Comparison of ENCODE assay signal across 10 cellular contexts in the genomic region with DNA sequence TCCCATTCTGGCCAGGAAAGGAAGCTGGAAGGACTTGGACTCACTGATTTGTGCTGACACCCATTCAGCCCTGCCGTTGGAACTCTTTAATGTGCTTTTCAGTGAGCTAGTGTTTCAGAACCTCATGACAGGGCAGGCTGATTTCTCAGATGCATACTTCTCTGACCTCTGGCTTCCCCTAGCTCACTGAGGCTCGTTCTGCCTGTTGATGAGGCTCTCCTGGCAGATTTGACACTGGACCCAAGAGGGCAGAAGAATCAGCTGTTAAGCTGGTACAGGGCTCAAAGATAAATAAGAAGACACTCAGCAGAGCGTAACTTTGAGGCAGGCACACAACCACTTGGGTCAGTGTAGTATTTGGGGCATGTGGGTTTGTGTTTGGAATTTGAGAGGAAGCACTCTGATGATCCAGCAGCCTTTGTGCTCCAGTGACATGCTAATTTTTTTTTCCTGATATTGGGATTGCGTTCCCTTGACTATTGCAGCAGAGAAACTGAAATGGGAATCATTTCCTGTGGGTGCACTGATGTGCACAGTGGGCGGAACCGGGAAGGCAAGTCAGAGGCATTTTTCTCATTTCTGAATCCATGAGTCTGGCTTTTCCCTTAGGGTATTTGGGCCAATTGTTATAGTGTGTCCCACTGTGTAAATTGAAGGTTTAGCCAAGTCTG.
DNase-seq lines count a peak whose midpoint lies in the region; TF ChIP-seq lines count a peak whose summit lies in the region.
"Had no signal": no experiment of that assay in that cellular context is flagged by ENCODE, and none has a peak within 500 bp of the region (broad histone marks: within the 10 kb centered on the region; RNA-seq: fewer than 3 reads in every experiment).

No MANE protein-coding gene starts in this region.

- H3K79me1 ChIP-seq in mesenchymal stem cell (replicated peaks; ENCODE audit: low read length, poor library complexity, severe bottlenecking) = peaks cover 23% of the 10 kb centered on the region

- TF ChIP-seq CTCF in 22Rv1 (IDR thresholded peaks at IDR 0.05) = no peak
- TF ChIP-seq CTCF in chondrocyte (IDR thresholded peaks at IDR 0.05) = peak; percentile 10

- H3K4me2 ChIP-seq in mesenchymal stem cell (ENCODE audit: low read length, poor library complexity, severe bottlenecking) = peak overlapping the region; percentile 31

- H3K9me3 ChIP-seq in mesenchymal stem cell (ENCODE audit: control insufficient read depth, low read length) = no peaks in the 10 kb centered on the region
- H3K9me3 ChIP-seq: tibial nerve had no signal

- no peak overlapping the region for H2BK12ac ChIP-seq in mesenchymal stem cell (ENCODE audit: low read length in 2 of 2)

- H3K18ac ChIP-seq in mesenchymal stem cell (ENCODE audit: low read depth in 1 of 2, low read length in 2 of 2) = no peak overlapping the region

- H3K4ac ChIP-seq in mesenchymal stem cell (ENCODE audit: low read depth in 1 of 2, low read length in 2 of 2) = no peak overlapping the region

- DNase-seq in HT1080 (ENCODE audit: low read depth) (peak; percentile 79), chondrocyte (ENCODE audit: low spot score) (no peak), mesenchymal stem cell (peak; percentile 3), GOT3 (lab: John Stamatoyannopoulos, UW) (no peak), activated gamma-delta T cell treated with Interleukin-2 at 50 U/mL for 16 hours (no peak), CD1c-positive myeloid dendritic cell (ENCODE audit: extremely low spot score) (no peak)
- no peak for DNase-seq in activated T-cell treated with anti-CD3 and anti-CD28 coated beads, Interleukin-2, amount 50 U/mL, for 48 hours
- DNase-seq: activated naive CD8-positive, alpha-beta T cell treated with anti-CD3 and anti-CD28 coated beads, Interleukin-2, amount 10 ng/mL, durations not matched to agents 7 days and 5 days had no signal

- peak overlapping the region; percentile 59 for H3K4me3 Mint-ChIP-seq in chondrocyte (ENCODE audit: unreplicated experiment)
- H3K4me3 Mint-ChIP-seq: activated naive CD8-positive, alpha-beta T cell treated with anti-CD3 and anti-CD28 coated beads, Interleukin-2, amount 10 ng/mL, durations not matched to agents 7 days and 5 days had no signal

- H3K4me1 Mint-ChIP-seq in chondrocyte (ENCODE audit: low read depth) = peaks cover 58% of the 10 kb centered on the region

- H3K4me3 ChIP-seq in mesenchymal stem cell (ENCODE audit: insufficient read depth in 1 of 2, low read depth in 1 of 2, low read length in 2 of 2) = peak overlapping the region in 1 of 2 experiments; percentile 67
- H3K4me3 ChIP-seq: tibial nerve had no signal

- H2BK120ac ChIP-seq in mesenchymal stem cell (ENCODE audit: low read depth, low read length) = no peak overlapping the region

- 55% methylated on average over 6 of the region's 6 CpGs for WGBS in mesenchymal stem cell

- no peaks in the 10 kb centered on the region for H3K9me3 Mint-ChIP-seq in chondrocyte (ENCODE audit: low read depth)
- H3K9me3 Mint-ChIP-seq: activated naive CD8-positive, alpha-beta T cell treated with anti-CD3 and anti-CD28 coated beads, Interleukin-2, amount 10 ng/mL, durations not matched to agents 7 days and 5 days had no signal

- H3K27ac ChIP-seq in 22Rv1 (peak overlapping the region; percentile 17; the same call in 1 of the 2 replicates), mesenchymal stem cell (ENCODE audit: low read length, poor library complexity, severe bottlenecking) (peak overlapping the region; percentile 35)

- H3K9ac ChIP-seq in mesenchymal stem cell (ENCODE audit: low read length) = peak overlapping the region; percentile 86

- H2AK5ac ChIP-seq in mesenchymal stem cell (ENCODE audit: low read length, severe bottlenecking) = no peak overlapping the region

- H4K8ac ChIP-seq in mesenchymal stem cell (ENCODE audit: low read length) = no peak overlapping the region

- H3K36me3 Mint-ChIP-seq in chondrocyte (ENCODE audit: low read depth) = no peaks in the 10 kb centered on the region
- H3K36me3 Mint-ChIP-seq: activated naive CD8-positive, alpha-beta T cell treated with anti-CD3 and anti-CD28 coated beads, Interleukin-2, amount 10 ng/mL, durations not matched to agents 7 days and 5 days had no signal

- no peak overlapping the region for H2AFZ ChIP-seq in mesenchymal stem cell (ENCODE audit: low read depth, low read length)

- no peaks in the 10 kb centered on the region for H3K27me3 ChIP-seq in mesenchymal stem cell (ENCODE audit: control insufficient read depth in 1 of 2, insufficient read depth in 1 of 2, low read length in 2 of 2)
- H3K27me3 ChIP-seq: tibial nerve had no signal

- no peak overlapping the region for H2BK15ac ChIP-seq in mesenchymal stem cell (ENCODE audit: low read depth, poor library complexity, severe bottlenecking)

- H3K27me3 Mint-ChIP-seq in chondrocyte (ENCODE audit: low read depth) = no peaks in the 10 kb centered on the region
- H3K27me3 Mint-ChIP-seq: activated naive CD8-positive, alpha-beta T cell treated with anti-CD3 and anti-CD28 coated beads, Interleukin-2, amount 10 ng/mL, durations not matched to agents 7 days and 5 days had no signal

- H3K36me3 ChIP-seq in mesenchymal stem cell (ENCODE audit: control insufficient read depth in 1 of 2, insufficient read depth in 2 of 2, low read depth in 1 of 2, low read length in 2 of 2) = no peaks in the 10 kb centered on the region
- H3K36me3 ChIP-seq: tibial nerve had no signal

- no peak overlapping the region for H4K91ac ChIP-seq in mesenchymal stem cell (ENCODE audit: low read length)

- no peak overlapping the region for H3K23ac ChIP-seq in mesenchymal stem cell (ENCODE audit: low read length in 2 of 2)

- peaks cover 13% of the 10 kb centered on the region for H3K4me1 ChIP-seq in mesenchymal stem cell (ENCODE audit: control insufficient read depth, insufficient read depth, low read depth, low read length)

- no peak overlapping the region for H2BK5ac ChIP-seq in mesenchymal stem cell (ENCODE audit: low read depth, low read length, poor library complexity, severe bottlenecking)

- H3K14ac ChIP-seq in mesenchymal stem cell (ENCODE audit: low read length in 2 of 2) = no peak overlapping the region

- H3K27ac Mint-ChIP-seq in chondrocyte (ENCODE audit: unreplicated experiment) = peak overlapping the region; percentile 97
- H3K27ac Mint-ChIP-seq: activated naive CD8-positive, alpha-beta T cell treated with anti-CD3 and anti-CD28 coated beads, Interleukin-2, amount 10 ng/mL, durations not matched to agents 7 days and 5 days had no signal

Comparison
In these comparisons a context has a peak if more than half of its experiments do, and no peak if none do; other contexts are left out.
1. DNase-seq: peak in HT1080 (single experiment) and mesenchymal stem cell (single experiment); none in chondrocyte (single experiment), activated T-cell treated with anti-CD3 and anti-CD28 coated beads, Interleukin-2, amount 50 U/mL, for 48 hours (0 of 2), GOT3 (single experiment), activated gamma-delta T cell treated with Interleukin-2 at 50 U/mL for 16 hours (single experiment) and CD1c-positive myeloid dendritic cell (single experiment).